Comparison of ENCODE assay signal across 1 cellular context in the genomic region with DNA sequence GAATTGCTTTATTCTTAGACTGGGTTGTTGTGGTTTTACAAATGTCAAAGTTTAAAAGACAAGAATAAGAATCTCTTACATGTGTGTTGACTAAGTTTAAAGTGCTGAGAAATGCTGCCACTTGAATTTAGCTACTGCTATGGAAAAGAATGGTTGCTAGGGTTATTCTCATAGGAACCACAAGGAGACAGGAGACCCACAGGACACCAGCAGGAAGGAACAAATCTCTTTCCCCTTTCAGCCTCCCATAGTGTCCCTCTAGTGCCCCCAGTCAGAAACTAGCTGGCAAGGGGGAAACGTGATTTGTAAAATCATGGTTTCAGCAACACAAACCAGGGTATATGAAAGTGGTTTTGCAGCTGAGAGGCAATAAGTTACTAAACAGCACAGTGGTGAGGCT.
TF ChIP-seq lines count a peak whose summit lies in the region.

No MANE protein-coding gene starts in this region.

TF ChIP-seq in H1, 55 proteins besides CTCF, POLR2A, EP300 and RAD21:
- TF ChIP-seq CBX8 (IDR thresholded peaks at IDR 0.05; ENCODE audit: borderline replicate concordance, low read depth, low read length), result no peak
- no peak for TF ChIP-seq TBP (IDR thresholded peaks at IDR 0.05; ENCODE audit: low read depth, low read length)
- no peak for TF ChIP-seq CHD2 (IDR thresholded peaks at IDR 0.05; ENCODE audit: low read length)
- TF ChIP-seq TEAD4 (IDR thresholded peaks at IDR 0.05; ENCODE audit: low read depth, low read length), result no peak
- TF ChIP-seq BCL11A (IDR thresholded peaks at IDR 0.05; ENCODE audit: low read depth in 2 of 2, low read length in 2 of 2), result no peak
